Comparison of ENCODE assay signal across 11 cellular contexts in genomic region chr9:111938427-111938800, GRCh38. TPM values are rescaled to one million over a fixed set of nuclear protein-coding genes. Genes with fewer than 3 reads are reported as not detected.
DNase-seq lines count a peak whose midpoint lies in the region; ATAC-seq, FAIRE-seq and TF ChIP-seq lines count a peak whose summit lies in the region.
"Had no signal": no experiment of that assay in that cellular context is flagged by ENCODE, and none has a peak within 500 bp of the region (broad histone marks: within the 10 kb centered on the region; RNA-seq: fewer than 3 reads in every experiment).

No MANE protein-coding gene starts in this region.

- H2AFZ ChIP-seq in endothelial cell of umbilical vein (ENCODE audit: low read depth, low read length): no peak overlapping the region
- H2AFZ ChIP-seq: parathyroid adenoma had no signal

- H3K9me1 ChIP-seq in endothelial cell of umbilical vein (replicated peaks; ENCODE audit: control insufficient read depth, extremely low read depth, insufficient read depth, low read length): no peaks in the 10 kb centered on the region

- no peaks in the 10 kb centered on the region for H3K79me2 ChIP-seq in endothelial cell of umbilical vein (ENCODE audit: control insufficient read depth, insufficient read depth, low read length)
- H3K79me2 ChIP-seq: parathyroid adenoma had no signal

- H3K27me3 Mint-ChIP-seq in IgD-negative memory B cell: peaks cover 1% of the 10 kb centered on the region

- H3K4me3 ChIP-seq in endothelial cell of umbilical vein (replicated peaks in 1 of 3; ENCODE audit: insufficient read depth in 1 of 3, low read depth in 1 of 3, low read length in 3 of 3) (no peak overlapping the region), thoracic aorta (peak overlapping the region; percentile 14)

- peaks cover 21 to 32% (median 25%) of the 10 kb centered on the region in 3 donors for H3K4me1 Mint-ChIP-seq in IgD-negative memory B cell

- peak; percentile 4 for FAIRE-seq in endothelial cell of umbilical vein (lab: Jason Lieb, UNC)

- no peak for TF ChIP-seq POLR2A in endothelial cell of umbilical vein (IDR thresholded peaks at IDR 0.05; ENCODE audit: low read depth, low read length)

- CTCF ChIA-PET in endothelial cell of umbilical vein (lab: Charles Lee): interaction anchor here (1.1 to 3.0 kb wide), 2 partner anchors 84 to 136 kb away, joined by 3 to 17 read pairs; no protein-coding TSS in a partner anchor

- ATAC-seq in Right ventricle myocardium superior (ENCODE audit: poor library complexity) (peak; percentile 36), Right ventricle myocardium inferior (no peak), thoracic aorta (ENCODE audit: insufficient number of reproducible peaks, low FRiP score, low read depth) (no peak), GM21515 (IDR thresholded peaks at IDR 0.05; ENCODE audit: unreplicated experiment) (no peak)

- H3K36me3 Mint-ChIP-seq in IgD-negative memory B cell: peaks cover 1% of the 10 kb centered on the region

- H3K4me2 ChIP-seq in endothelial cell of umbilical vein (ENCODE audit: insufficient read depth, low read length): no peak overlapping the region

- H3K4me3 Mint-ChIP-seq in IgD-negative memory B cell: peak overlapping the region in 3 of 4 donors; percentile 19 to 70 (median 50)

- dilution Hi-C loops in endothelial cell of umbilical vein (cut with MboI; ENCODE audit: extremely low pct_ligation_motif_present, low sequenced_read_pairs): no loop called here

- H3K9ac ChIP-seq in endothelial cell of umbilical vein (replicated peaks; ENCODE audit: extremely low read depth, insufficient read depth, low read length): no peak overlapping the region
- H3K9ac ChIP-seq: parathyroid adenoma had no signal

- TF ChIP-seq CTCF in endothelial cell of umbilical vein (IDR thresholded peaks at IDR 0.05; ENCODE audit: extremely low read depth in 1 of 2, insufficient read depth in 1 of 2, low read depth in 1 of 2, low read length in 2 of 2): no peak
- no peak for TF ChIP-seq CTCF in thoracic aorta (IDR thresholded peaks at IDR 0.05)

- POLR2A ChIA-PET in endothelial cell of umbilical vein (lab: Charles Lee): no interaction called here

- peak overlapping the region; percentile 16 to 68 (median 41) for H3K27ac Mint-ChIP-seq in IgD-negative memory B cell

- peaks cover 6% of the 10 kb centered on the region for H3K4me1 ChIP-seq in endothelial cell of umbilical vein (ENCODE audit: control insufficient read depth, extremely low read depth, insufficient read depth, low read length)
- H3K4me1 ChIP-seq in thoracic aorta (ENCODE audit: control insufficient read depth in 1 of 2, low read depth in 2 of 2): peaks cover 9 to 12% of the 10 kb centered on the region in 2 donors
- H3K4me1 ChIP-seq: parathyroid adenoma had no signal

- H3K27ac ChIP-seq in endothelial cell of umbilical vein (ENCODE audit: insufficient read depth, low read depth, low read length): no peak overlapping the region
- peak overlapping the region in 1 of 2 donors; percentile 23 for H3K27ac ChIP-seq in thoracic aorta
- H3K27ac ChIP-seq: parathyroid adenoma had no signal

- no TSS peak for BruUV-seq in endothelial cell of umbilical vein (replicated peaks; lab: Mats Ljungman, UMichigan)

- no peaks in the 10 kb centered on the region for H4K20me1 ChIP-seq in endothelial cell of umbilical vein (replicated peaks; ENCODE audit: control insufficient read depth, extremely low read depth, insufficient read depth, low read length)

- intact Hi-C loops in Right ventricle myocardium superior (cut with DNase I): no loop called here
- intact Hi-C loops in Right ventricle myocardium inferior (cut with DNase I): no loop called here
- intact Hi-C loops in endothelial cell of umbilical vein (cut with micrococcal nuclease): no loop called here

- DNase-seq in Right ventricle myocardium superior (no peak), Right ventricle myocardium inferior (ENCODE audit: missing footprints) (no peak), endothelial cell of umbilical vein (ENCODE audit: low read depth, low spot score) (no peak), thoracic aorta (ENCODE audit: low spot score) (no peak), Kasumi-1 (lab: John Stamatoyannopoulos, UW) (no peak), NCI-H187 treated with DMSO at 0.1 percent for 48 hours (lab: John Stamatoyannopoulos, UW) (no peak)
- DNase-seq: effector CD8-positive, alpha-beta T cell; NCI-H2227 treated with DMSO at 0.1 percent for 48 hours had no signal

- H3K9me3 ChIP-seq in endothelial cell of umbilical vein (replicated peaks; ENCODE audit: control insufficient read depth, insufficient read depth, low read length) (no peaks in the 10 kb centered on the region), thoracic aorta (no peaks in the 10 kb centered on the region)

- H3K27me3 ChIP-seq in endothelial cell of umbilical vein (ENCODE audit: control insufficient read depth in 2 of 2, insufficient read depth in 2 of 2, low read length in 2 of 2) (no peaks in the 10 kb centered on the region), thoracic aorta (replicated peaks; ENCODE audit: insufficient read depth) (no peaks in the 10 kb centered on the region)

- H3K36me3 ChIP-seq in endothelial cell of umbilical vein (ENCODE audit: control insufficient read depth in 2 of 2, extremely low read depth in 1 of 2, insufficient read depth in 2 of 2, low read length in 2 of 2) (peaks cover 3 to 4% of the 10 kb centered on the region in 2 experiments), thoracic aorta (peaks cover 1% of the 10 kb centered on the region)

- no peaks in the 10 kb centered on the region for H3K9me3 Mint-ChIP-seq in IgD-negative memory B cell

TF ChIP-seq in endothelial cell of umbilical vein, 7 proteins besides CTCF, POLR2A, EP300 and RAD21:
- TF ChIP-seq JUN (IDR thresholded peaks at IDR 0.05; ENCODE audit: borderline replicate concordance, insufficient read depth, insufficient read length, low read depth) (no peak), POLR2AphosphoS5 (IDR thresholded peaks at IDR 0.05; ENCODE audit: insufficient read depth, low read depth, low read length) (no peak), MYC (IDR thresholded peaks at IDR 0.05; ENCODE audit: low read depth, low read length) (no peak), FOS (IDR thresholded peaks at IDR 0.05; ENCODE audit: borderline replicate concordance, insufficient read depth, low read length) (no peak), GATA2 (IDR thresholded peaks at IDR 0.05; ENCODE audit: insufficient read depth, insufficient read length, low read depth, low read length) (no peak), EZH2 (IDR thresholded peaks at IDR 0.05; ENCODE audit: borderline replicate concordance, low read depth, low read length, severe bottlenecking) (no peak)
- TF ChIP-seq, protein P1, sequence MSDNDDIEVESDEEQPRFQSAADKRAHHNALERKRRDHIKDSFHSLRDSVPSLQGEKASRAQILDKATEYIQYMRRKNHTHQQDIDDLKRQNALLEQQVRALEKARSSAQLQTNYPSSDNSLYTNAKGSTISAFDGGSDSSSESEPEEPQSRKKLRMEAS (IDR thresholded peaks at IDR 0.05; ENCODE audit: insufficient read depth, insufficient read length): no peak

RNA-seq across cellular contexts. Expression of gene UGCG, which starts 41.8 kb away (rescaled TPM):
- total RNA-seq in Right ventricle myocardium superior (11.7 TPM), Right ventricle myocardium inferior (12.8 TPM), endothelial cell of umbilical vein (29.9 and 38.5 TPM in 2 replicates), thoracic aorta (10 to 100 TPM; 17.9 to 87.8 TPM)
- polyA plus RNA-seq in IgD-negative memory B cell (23.7 TPM), endothelial cell of umbilical vein (26.1 and 28.5 TPM in 2 replicates)
- polyA plus RNA-seq in endothelial cell of umbilical vein (2011; cell fraction: cytosol; rRNA removed): 18.9 and 23.5 TPM in 2 replicates
- 30.6 and 36.9 TPM in 2 replicates for polyA plus RNA-seq in endothelial cell of umbilical vein (2011; cell fraction: nucleus; rRNA removed)
- 26.5 and 27.6 TPM in 2 replicates for polyA plus RNA-seq in endothelial cell of umbilical vein (2012)
- polyA minus RNA-seq in endothelial cell of umbilical vein: 47.2 and 52.6 TPM in 2 replicates
- polyA minus RNA-seq in endothelial cell of umbilical vein (2011; cell fraction: cytosol; rRNA and poly(A)+ RNA removed): 23.6 TPM
- polyA minus RNA-seq in endothelial cell of umbilical vein (2011; cell fraction: nucleus; rRNA and poly(A)+ RNA removed): 68.4 and 78.7 TPM in 2 replicates
